1 cellular context compared by ENCODE assay signal in the genomic region with DNA sequence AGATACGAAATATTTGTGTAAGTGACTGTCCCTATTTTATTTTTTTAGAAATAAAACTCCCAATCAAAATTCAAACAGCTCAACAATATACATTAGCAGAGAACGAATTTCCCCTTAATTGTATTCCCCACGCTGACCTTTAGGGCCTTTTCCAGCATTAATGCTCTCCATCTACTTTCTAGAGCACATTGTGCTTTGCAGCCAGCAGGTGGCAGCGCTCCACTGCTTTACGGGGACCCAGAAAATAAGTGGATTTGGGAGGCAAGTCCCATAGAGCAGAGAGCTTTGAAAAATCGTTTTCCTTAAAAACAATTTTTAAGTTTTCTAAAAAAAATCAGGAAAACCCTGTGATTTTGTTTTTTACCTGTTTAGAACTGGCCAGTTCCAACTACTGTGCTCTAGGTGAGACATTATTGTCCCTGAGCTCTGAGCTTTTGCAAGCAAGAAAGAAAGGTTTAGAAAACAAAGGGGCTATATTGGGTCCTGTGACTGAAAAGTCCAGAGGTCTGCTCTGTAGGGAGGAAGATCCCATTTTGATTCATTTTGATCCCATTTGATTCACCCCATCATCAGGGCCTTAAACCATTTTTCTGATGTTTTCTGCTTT.
TF ChIP-seq lines count a peak whose summit lies in the region.

No MANE protein-coding gene starts in this region.

TF ChIP-seq in GM23338, 12 proteins besides CTCF, POLR2A, EP300 and RAD21 (continued from another document):
- TF ChIP-seq ZNF462 (CRISPR knock-in tag; IDR thresholded peaks at IDR 0.05) (no peak), JUNB (IDR thresholded peaks at IDR 0.05; ENCODE audit: unreplicated experiment) (no peak), ETS1 (IDR thresholded peaks at IDR 0.05) (no peak), NANOG (IDR thresholded peaks at IDR 0.05; ENCODE audit: borderline replicate concordance) (no peak), ZNF114 (CRISPR knock-in tag; IDR thresholded peaks at IDR 0.05) (no peak), POLR2AphosphoS5 (IDR thresholded peaks at IDR 0.05; ENCODE audit: low read depth) (no peak), STAT1 (IDR thresholded peaks at IDR 0.05; ENCODE audit: unreplicated experiment) (no peak), EZH2 (IDR thresholded peaks at IDR 0.05; ENCODE audit: low read depth, unreplicated experiment) (no peak)
